Comparison of ENCODE assay signal across 4 cellular contexts in the genomic region with DNA sequence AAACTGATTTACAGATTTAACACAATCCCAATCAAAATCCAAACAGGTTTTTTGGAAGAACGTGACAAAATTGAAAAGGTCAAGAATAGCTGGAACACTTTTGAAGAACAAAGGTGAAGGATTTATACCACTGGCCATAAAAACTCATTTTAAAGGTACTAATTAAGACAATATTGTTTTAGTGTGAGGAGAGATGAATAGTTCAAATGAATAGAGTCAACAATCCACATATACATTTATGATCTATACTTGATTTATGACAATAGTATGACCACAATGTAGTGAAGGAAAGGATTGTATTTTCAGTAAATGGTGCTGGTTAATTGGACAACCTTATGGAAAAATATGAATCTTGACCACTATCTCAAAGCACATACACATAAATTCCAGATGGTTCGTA. TPM values are rescaled to one million over a fixed set of nuclear protein-coding genes. Genes with fewer than 3 reads are reported as not detected.
"Had no signal": no experiment of that assay in that cellular context is flagged by ENCODE, and none has a peak within 500 bp of the region (broad histone marks: within the 10 kb centered on the region; RNA-seq: fewer than 3 reads in every experiment).

No MANE protein-coding gene starts in this region.

- ATAC-seq: GM12878 had no signal

- H3K4me3 ChIP-seq: GM12878 had no signal

- DNase-seq: GDM1, GF-D8 had no signal

RNA-seq across cellular contexts. Expression of a gene that starts 29.3 kb away (rescaled TPM):
- total RNA-seq: G401, GM12878 had no signal
- polyA plus RNA-seq: GM12878 had no signal
